In the genomic region with DNA sequence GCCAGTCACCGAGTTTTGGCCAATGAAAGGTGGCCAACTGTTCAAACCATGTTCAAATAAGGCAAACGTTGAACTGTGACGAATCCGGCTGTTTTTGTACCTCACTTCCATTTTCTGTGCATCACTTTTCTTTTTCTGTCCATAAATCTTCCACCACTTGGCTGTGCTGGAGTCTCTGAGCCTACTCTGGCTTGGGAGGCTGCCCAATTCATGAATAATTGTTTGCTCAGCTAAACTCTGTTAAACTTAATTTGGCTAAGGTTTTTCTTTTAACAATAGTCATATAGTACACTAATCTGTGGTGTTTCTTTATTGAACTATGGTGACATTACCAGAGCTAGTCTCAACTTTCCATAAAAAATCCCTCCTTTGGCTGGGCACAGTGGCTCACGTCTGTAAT, we compare ENCODE assay signal across 20 cellular contexts. TPM values are rescaled to one million over a fixed set of nuclear protein-coding genes. Genes with fewer than 3 reads are reported as not detected.
A peak's percentile ranks its signal among the peaks of the same experiment; 100 is the strongest.
DNase-seq lines count a peak whose midpoint lies in the region; ATAC-seq and TF ChIP-seq lines count a peak whose summit lies in the region.
"Had no signal": no experiment of that assay in that cellular context is flagged by ENCODE, and none has a peak within 500 bp of the region (broad histone marks: within the 10 kb centered on the region; RNA-seq: fewer than 3 reads in every experiment).

No MANE protein-coding gene starts in this region.

- DNase-seq in HCEC 1CT (peak; percentile 32), NCI-H446 treated with DMSO at 0.1 percent for 48 hours (lab: John Stamatoyannopoulos, UW) (peak; percentile 12), stomach (peak; percentile 48), colonic mucosa (no peak)
- DNase-seq in activated CD4-positive, CD25-positive, alpha-beta regulatory T cell (lab: John Stamatoyannopoulos, UW): no peak
- no peak for DNase-seq in activated T-cell treated with anti-CD3 and anti-CD28 coated beads, Interleukin-2, amount 50 U/mL, for 72 hours
- DNase-seq: CD4-positive, alpha-beta memory T cell; MV-4-11; NCI-H1417 treated with DMSO at 0.1 percent for 48 hours; NCI-H2081; NCI-H2227 treated with DMSO at 0.1 percent for 48 hours; NCI-H526 treated with DMSO at 0.1 percent for 48 hours; T-cell had no signal

- H3K4me1 Mint-ChIP-seq in activated T-cell treated with anti-CD3 and anti-CD28 coated beads, Interleukin-2, amount 50 U/mL, for 72 hours (ENCODE audit: low read depth): no peaks in the 10 kb centered on the region
- H3K4me1 Mint-ChIP-seq: B cell; CD4-positive, alpha-beta memory T cell; T-cell had no signal

- WGBS in stomach, 5 donors: 42 to 70% (median 52%) methylated on average over 5 of the region's 5 CpGs

- ATAC-seq in esophagus mucosa (peak; percentile 72), GM19324 (IDR thresholded peaks at IDR 0.05; ENCODE audit: low FRiP score, unreplicated experiment) (no peak)
- ATAC-seq in activated T-cell treated with anti-CD3 and anti-CD28 coated beads, Interleukin-2, amount 50 U/mL, for 72 hours (replicated peaks in 1 of 2): no peak
- ATAC-seq: T-cell had no signal

- peaks cover 6% of the 10 kb centered on the region for H3K27me3 Mint-ChIP-seq in activated T-cell treated with anti-CD3 and anti-CD28 coated beads, Interleukin-2, amount 50 U/mL, for 72 hours (ENCODE audit: low read depth)

- H3K4me3 Mint-ChIP-seq in activated T-cell treated with anti-CD3 and anti-CD28 coated beads, Interleukin-2, amount 50 U/mL, for 72 hours: no peak overlapping the region
- H3K4me3 Mint-ChIP-seq: B cell; CD4-positive, alpha-beta memory T cell; T-cell had no signal

- intact Hi-C loops in stomach (cut with DNase I; ENCODE audit: low total_unique reads): no loop called here
- intact Hi-C loops in colonic mucosa (cut with DNase I): no loop called here

- H3K27me3 ChIP-seq in stomach (no peaks in the 10 kb centered on the region), colonic mucosa (no peaks in the 10 kb centered on the region)

- TF ChIP-seq CTCF in stomach (IDR thresholded peaks at IDR 0.05) (peak in 1 of 7 experiments; percentile 47), colonic mucosa (IDR thresholded peaks at IDR 0.05) (no peak)

- H3K27ac Mint-ChIP-seq in activated T-cell treated with anti-CD3 and anti-CD28 coated beads, Interleukin-2, amount 50 U/mL, for 72 hours: no peak overlapping the region
- H3K27ac Mint-ChIP-seq: B cell; CD4-positive, alpha-beta memory T cell; T-cell had no signal

- H3K4me3 ChIP-seq in stomach: no peak overlapping the region
- no peak overlapping the region for H3K4me3 ChIP-seq in colonic mucosa
- H3K4me3 ChIP-seq: HAP-1, SK-N-MC had no signal

- H3K36me3 Mint-ChIP-seq in activated T-cell treated with anti-CD3 and anti-CD28 coated beads, Interleukin-2, amount 50 U/mL, for 72 hours (ENCODE audit: insufficient read depth in 2 of 2): peaks cover 0 to 2% of the 10 kb centered on the region in 2 donors
- H3K36me3 Mint-ChIP-seq: CD4-positive, alpha-beta memory T cell had no signal

- H3K36me3 ChIP-seq in stomach: no peaks in the 10 kb centered on the region
- H3K36me3 ChIP-seq in colonic mucosa: no peaks in the 10 kb centered on the region
- H3K36me3 ChIP-seq: HAP-1 had no signal

- no peak overlapping the region for H3K9ac ChIP-seq in colonic mucosa (ENCODE audit: low read depth in 2 of 2, low read length in 2 of 2)

- H3K9me3 ChIP-seq in stomach: no peaks in the 10 kb centered on the region
- H3K9me3 ChIP-seq in colonic mucosa: no peaks in the 10 kb centered on the region
- H3K9me3 ChIP-seq: HAP-1 had no signal

- H3K4me1 ChIP-seq in stomach (peaks cover 0 to 7% (median 0%) of the 10 kb centered on the region in 4 donors), colonic mucosa (no peaks in the 10 kb centered on the region)
- H3K4me1 ChIP-seq: HAP-1 had no signal

- peaks cover 0 to 2% of the 10 kb centered on the region in 2 donors for H3K9me3 Mint-ChIP-seq in activated T-cell treated with anti-CD3 and anti-CD28 coated beads, Interleukin-2, amount 50 U/mL, for 72 hours
- H3K9me3 Mint-ChIP-seq: T-cell had no signal

- no peak for TF ChIP-seq POLR2A in stomach (IDR thresholded peaks at IDR 0.05)

- H3K27ac ChIP-seq in stomach (peak overlapping the region; percentile 43 to 66 (median 58)), colonic mucosa (no peak overlapping the region)
- H3K27ac ChIP-seq: HL-60, SK-N-MC had no signal

- no peak for TF ChIP-seq EP300 in stomach (IDR thresholded peaks at IDR 0.05)

RNA-seq across cellular contexts. Expression of a gene that starts 11.3 kb away (rescaled TPM):
- total RNA-seq in esophagus mucosa (not detected), stomach (1 to 10 TPM in 2 of 5 donors, under 1 TPM in 1, not detected in 2; 0.43 to 3.5 (median 1.3) TPM), colonic mucosa (under 1 TPM in 1 of 2 donors, not detected in 1; 0.42 TPM)
- under 1 TPM; 0.45 to 0.92 (median 0.56) TPM for polyA plus RNA-seq in stomach
- total RNA-seq in activated T-cell treated with anti-CD3 and anti-CD28 coated beads, Interleukin-2, amount 50 U/mL, for 72 hours: 1 to 10 TPM; 3.4 to 4.3 TPM
- total RNA-seq: Daoy had no signal

Comparison
In these comparisons a context has a peak if more than half of its experiments do, and no peak if none do; other contexts are left out.
1. DNase-seq: peak in HCEC 1CT (single experiment), NCI-H446 treated with DMSO at 0.1 percent for 48 hours (single experiment) and stomach (single experiment); none in colonic mucosa (single experiment), activated CD4-positive, CD25-positive, alpha-beta regulatory T cell (0 of 4) and activated T-cell treated with anti-CD3 and anti-CD28 coated beads, Interleukin-2, amount 50 U/mL, for 72 hours (0 of 2).